2 cellular contexts compared by ENCODE assay signal in the genomic region with DNA sequence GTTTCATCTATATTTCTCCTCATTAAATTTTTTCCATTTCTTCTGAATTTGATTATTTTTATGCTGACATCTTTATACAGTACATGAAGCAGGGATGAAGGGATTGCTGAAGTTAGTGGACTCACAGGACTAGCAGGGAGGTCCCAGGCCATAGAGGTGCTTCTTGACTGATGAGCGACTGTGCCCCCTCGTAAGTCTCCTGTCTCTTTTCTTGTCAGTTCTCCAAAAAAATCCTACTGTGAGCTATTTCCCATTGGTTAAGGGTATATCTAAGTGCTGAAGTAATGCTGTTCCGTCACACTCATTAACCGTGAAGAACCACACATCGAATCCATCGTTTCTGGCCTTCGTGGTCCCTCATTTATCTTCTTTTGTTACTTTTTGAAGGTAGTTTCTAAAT.
TF ChIP-seq lines count a peak whose summit lies in the region.

No MANE protein-coding gene starts in this region.

TF ChIP-seq in GM23338, 12 proteins besides CTCF, POLR2A, EP300 and RAD21:
- TF ChIP-seq, protein P1, sequence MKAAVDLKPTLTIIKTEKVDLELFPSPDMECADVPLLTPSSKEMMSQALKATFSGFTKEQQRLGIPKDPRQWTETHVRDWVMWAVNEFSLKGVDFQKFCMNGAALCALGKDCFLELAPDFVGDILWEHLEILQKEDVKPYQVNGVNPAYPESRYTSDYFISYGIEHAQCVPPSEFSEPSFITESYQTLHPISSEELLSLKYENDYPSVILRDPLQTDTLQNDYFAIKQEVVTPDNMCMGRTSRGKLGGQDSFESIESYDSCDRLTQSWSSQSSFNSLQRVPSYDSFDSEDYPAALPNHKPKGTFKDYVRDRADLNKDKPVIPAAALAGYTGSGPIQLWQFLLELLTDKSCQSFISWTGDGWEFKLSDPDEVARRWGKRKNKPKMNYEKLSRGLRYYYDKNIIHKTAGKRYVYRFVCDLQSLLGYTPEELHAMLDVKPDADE (IDR thresholded peaks at IDR 0.05) = no peak
- TF ChIP-seq STAT1 (IDR thresholded peaks at IDR 0.05; ENCODE audit: unreplicated experiment) = no peak
TF ChIP-seq in GM23338: peak in this region for 0.

TF ChIP-seq in H1, 55 proteins besides CTCF, POLR2A, EP300 and RAD21:
- no peak for TF ChIP-seq BACH1 (IDR thresholded peaks at IDR 0.05; ENCODE audit: low read length)
- no peak for TF ChIP-seq SIX5 (IDR thresholded peaks at IDR 0.05; ENCODE audit: low read depth, low read length)
- no peak for TF ChIP-seq RXRA (IDR thresholded peaks at IDR 0.05; ENCODE audit: insufficient read depth, low read depth, low read length)
- TF ChIP-seq, protein P2, sequence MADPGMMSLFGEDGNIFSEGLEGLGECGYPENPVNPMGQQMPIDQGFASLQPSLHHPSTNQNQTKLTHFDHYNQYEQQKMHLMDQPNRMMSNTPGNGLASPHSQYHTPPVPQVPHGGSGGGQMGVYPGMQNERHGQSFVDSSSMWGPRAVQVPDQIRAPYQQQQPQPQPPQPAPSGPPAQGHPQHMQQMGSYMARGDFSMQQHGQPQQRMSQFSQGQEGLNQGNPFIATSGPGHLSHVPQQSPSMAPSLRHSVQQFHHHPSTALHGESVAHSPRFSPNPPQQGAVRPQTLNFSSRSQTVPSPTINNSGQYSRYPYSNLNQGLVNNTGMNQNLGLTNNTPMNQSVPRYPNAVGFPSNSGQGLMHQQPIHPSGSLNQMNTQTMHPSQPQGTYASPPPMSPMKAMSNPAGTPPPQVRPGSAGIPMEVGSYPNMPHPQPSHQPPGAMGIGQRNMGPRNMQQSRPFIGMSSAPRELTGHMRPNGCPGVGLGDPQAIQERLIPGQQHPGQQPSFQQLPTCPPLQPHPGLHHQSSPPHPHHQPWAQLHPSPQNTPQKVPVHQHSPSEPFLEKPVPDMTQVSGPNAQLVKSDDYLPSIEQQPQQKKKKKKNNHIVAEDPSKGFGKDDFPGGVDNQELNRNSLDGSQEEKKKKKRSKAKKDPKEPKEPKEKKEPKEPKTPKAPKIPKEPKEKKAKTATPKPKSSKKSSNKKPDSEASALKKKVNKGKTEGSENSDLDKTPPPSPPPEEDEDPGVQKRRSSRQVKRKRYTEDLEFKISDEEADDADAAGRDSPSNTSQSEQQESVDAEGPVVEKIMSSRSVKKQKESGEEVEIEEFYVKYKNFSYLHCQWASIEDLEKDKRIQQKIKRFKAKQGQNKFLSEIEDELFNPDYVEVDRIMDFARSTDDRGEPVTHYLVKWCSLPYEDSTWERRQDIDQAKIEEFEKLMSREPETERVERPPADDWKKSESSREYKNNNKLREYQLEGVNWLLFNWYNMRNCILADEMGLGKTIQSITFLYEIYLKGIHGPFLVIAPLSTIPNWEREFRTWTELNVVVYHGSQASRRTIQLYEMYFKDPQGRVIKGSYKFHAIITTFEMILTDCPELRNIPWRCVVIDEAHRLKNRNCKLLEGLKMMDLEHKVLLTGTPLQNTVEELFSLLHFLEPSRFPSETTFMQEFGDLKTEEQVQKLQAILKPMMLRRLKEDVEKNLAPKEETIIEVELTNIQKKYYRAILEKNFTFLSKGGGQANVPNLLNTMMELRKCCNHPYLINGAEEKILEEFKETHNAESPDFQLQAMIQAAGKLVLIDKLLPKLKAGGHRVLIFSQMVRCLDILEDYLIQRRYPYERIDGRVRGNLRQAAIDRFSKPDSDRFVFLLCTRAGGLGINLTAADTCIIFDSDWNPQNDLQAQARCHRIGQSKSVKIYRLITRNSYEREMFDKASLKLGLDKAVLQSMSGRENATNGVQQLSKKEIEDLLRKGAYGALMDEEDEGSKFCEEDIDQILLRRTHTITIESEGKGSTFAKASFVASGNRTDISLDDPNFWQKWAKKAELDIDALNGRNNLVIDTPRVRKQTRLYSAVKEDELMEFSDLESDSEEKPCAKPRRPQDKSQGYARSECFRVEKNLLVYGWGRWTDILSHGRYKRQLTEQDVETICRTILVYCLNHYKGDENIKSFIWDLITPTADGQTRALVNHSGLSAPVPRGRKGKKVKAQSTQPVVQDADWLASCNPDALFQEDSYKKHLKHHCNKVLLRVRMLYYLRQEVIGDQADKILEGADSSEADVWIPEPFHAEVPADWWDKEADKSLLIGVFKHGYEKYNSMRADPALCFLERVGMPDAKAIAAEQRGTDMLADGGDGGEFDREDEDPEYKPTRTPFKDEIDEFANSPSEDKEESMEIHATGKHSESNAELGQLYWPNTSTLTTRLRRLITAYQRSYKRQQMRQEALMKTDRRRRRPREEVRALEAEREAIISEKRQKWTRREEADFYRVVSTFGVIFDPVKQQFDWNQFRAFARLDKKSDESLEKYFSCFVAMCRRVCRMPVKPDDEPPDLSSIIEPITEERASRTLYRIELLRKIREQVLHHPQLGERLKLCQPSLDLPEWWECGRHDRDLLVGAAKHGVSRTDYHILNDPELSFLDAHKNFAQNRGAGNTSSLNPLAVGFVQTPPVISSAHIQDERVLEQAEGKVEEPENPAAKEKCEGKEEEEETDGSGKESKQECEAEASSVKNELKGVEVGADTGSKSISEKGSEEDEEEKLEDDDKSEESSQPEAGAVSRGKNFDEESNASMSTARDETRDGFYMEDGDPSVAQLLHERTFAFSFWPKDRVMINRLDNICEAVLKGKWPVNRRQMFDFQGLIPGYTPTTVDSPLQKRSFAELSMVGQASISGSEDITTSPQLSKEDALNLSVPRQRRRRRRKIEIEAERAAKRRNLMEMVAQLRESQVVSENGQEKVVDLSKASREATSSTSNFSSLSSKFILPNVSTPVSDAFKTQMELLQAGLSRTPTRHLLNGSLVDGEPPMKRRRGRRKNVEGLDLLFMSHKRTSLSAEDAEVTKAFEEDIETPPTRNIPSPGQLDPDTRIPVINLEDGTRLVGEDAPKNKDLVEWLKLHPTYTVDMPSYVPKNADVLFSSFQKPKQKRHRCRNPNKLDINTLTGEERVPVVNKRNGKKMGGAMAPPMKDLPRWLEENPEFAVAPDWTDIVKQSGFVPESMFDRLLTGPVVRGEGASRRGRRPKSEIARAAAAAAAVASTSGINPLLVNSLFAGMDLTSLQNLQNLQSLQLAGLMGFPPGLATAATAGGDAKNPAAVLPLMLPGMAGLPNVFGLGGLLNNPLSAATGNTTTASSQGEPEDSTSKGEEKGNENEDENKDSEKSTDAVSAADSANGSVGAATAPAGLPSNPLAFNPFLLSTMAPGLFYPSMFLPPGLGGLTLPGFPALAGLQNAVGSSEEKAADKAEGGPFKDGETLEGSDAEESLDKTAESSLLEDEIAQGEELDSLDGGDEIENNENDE (IDR thresholded peaks at IDR 0.05; ENCODE audit: insufficient replicate concordance, low read length) = no peak
- TF ChIP-seq SP2 (IDR thresholded peaks at IDR 0.05; ENCODE audit: low read length) = no peak
- TF ChIP-seq SIN3A (conservative IDR thresholded peaks at IDR 0.05 in 1 of 2, IDR thresholded peaks at IDR 0.05 in 1 of 2; ENCODE audit: low read depth in 1 of 2, low read length in 2 of 2) = no peak
- no peak for TF ChIP-seq SAP30 (IDR thresholded peaks at IDR 0.05; ENCODE audit: insufficient read depth, insufficient replicate concordance, low read length)
- TF ChIP-seq YY1 (IDR thresholded peaks at IDR 0.05; ENCODE audit: low read depth, low read length) = no peak
- no peak for TF ChIP-seq HDAC6 (IDR thresholded peaks at IDR 0.05; ENCODE audit: low read depth, low read length)
- no peak for TF ChIP-seq FOSL1 (IDR thresholded peaks at IDR 0.05; ENCODE audit: insufficient read depth, low read depth, low read length)
- no peak for TF ChIP-seq PHF8 (conservative IDR thresholded peaks at IDR 0.05; ENCODE audit: low read depth, low read length)
- no peak for TF ChIP-seq EGR1 (IDR thresholded peaks at IDR 0.05; ENCODE audit: borderline replicate concordance, low read depth, low read length)
- no peak for TF ChIP-seq ZNF274 (IDR thresholded peaks at IDR 0.05; ENCODE audit: borderline replicate concordance, extremely low read depth, low read length)
- TF ChIP-seq ASH2L (IDR thresholded peaks at IDR 0.05; ENCODE audit: low read length) = no peak
- no peak for TF ChIP-seq CHD2 (IDR thresholded peaks at IDR 0.05; ENCODE audit: low read length)
- no peak for TF ChIP-seq KDM5A (IDR thresholded peaks at IDR 0.05; ENCODE audit: low read length)
- TF ChIP-seq GABPA (IDR thresholded peaks at IDR 0.05; ENCODE audit: borderline replicate concordance, insufficient read depth, low read length) = no peak
- TF ChIP-seq SUZ12 (IDR thresholded peaks at IDR 0.05; ENCODE audit: low read length) = no peak
- no peak for TF ChIP-seq POU5F1 (IDR thresholded peaks at IDR 0.05; ENCODE audit: low read depth, low read length)
